ENCODE assay signal across 13 cellular contexts in genomic region chr5:137887831-137888230, GRCh38. TPM values are rescaled to one million over a fixed set of nuclear protein-coding genes. Genes with fewer than 3 reads are reported as not detected.
DNase-seq lines count a peak whose midpoint lies in the region; ATAC-seq lines count a peak whose summit lies in the region.
"Had no signal": no experiment of that assay in that cellular context is flagged by ENCODE, and none has a peak within 500 bp of the region (broad histone marks: within the 10 kb centered on the region; RNA-seq: fewer than 3 reads in every experiment).

No MANE protein-coding gene starts in this region.

- H3K36me3 Mint-ChIP-seq in activated naive CD8-positive, alpha-beta T cell, result peaks cover 5% of the 10 kb centered on the region
- peaks cover 4% of the 10 kb centered on the region for H3K36me3 Mint-ChIP-seq in activated naive CD8-positive, alpha-beta T cell treated with anti-CD3 and anti-CD28 coated beads for 36 hours

- no peak overlapping the region for H3K27ac Mint-ChIP-seq in activated naive CD8-positive, alpha-beta T cell
- no peak overlapping the region for H3K27ac Mint-ChIP-seq in activated naive CD8-positive, alpha-beta T cell treated with anti-CD3 and anti-CD28 coated beads for 36 hours

- H3K4me3 Mint-ChIP-seq in activated naive CD8-positive, alpha-beta T cell, result peak overlapping the region; percentile 35
- H3K4me3 Mint-ChIP-seq in activated naive CD8-positive, alpha-beta T cell treated with anti-CD3 and anti-CD28 coated beads for 36 hours, result no peak overlapping the region

- no peaks in the 10 kb centered on the region for H3K9me3 Mint-ChIP-seq in activated naive CD8-positive, alpha-beta T cell (ENCODE audit: low read depth)
- peaks cover 1% of the 10 kb centered on the region for H3K9me3 Mint-ChIP-seq in activated naive CD8-positive, alpha-beta T cell treated with anti-CD3 and anti-CD28 coated beads for 36 hours

- ATAC-seq in HG03025 (IDR thresholded peaks at IDR 0.05; ENCODE audit: low FRiP score, unreplicated experiment), result no peak
- ATAC-seq: HCT116 had no signal

- no peaks in the 10 kb centered on the region for H3K27me3 Mint-ChIP-seq in activated naive CD8-positive, alpha-beta T cell
- no peaks in the 10 kb centered on the region for H3K27me3 Mint-ChIP-seq in activated naive CD8-positive, alpha-beta T cell treated with anti-CD3 and anti-CD28 coated beads for 36 hours

- peaks cover 33% of the 10 kb centered on the region for H3K4me1 Mint-ChIP-seq in activated naive CD8-positive, alpha-beta T cell (ENCODE audit: low read depth)
- H3K4me1 Mint-ChIP-seq in activated naive CD8-positive, alpha-beta T cell treated with anti-CD3 and anti-CD28 coated beads for 36 hours, result peaks cover 17% of the 10 kb centered on the region

- no peak for DNase-seq in activated naive CD8-positive, alpha-beta T cell treated with anti-CD3 and anti-CD28 coated beads for 36 hours
- DNase-seq in OCI-M1 (lab: John Stamatoyannopoulos, UW), result peak; percentile 34
- peak; percentile 8 for DNase-seq in fibroblast of peridontal ligament (ENCODE audit: extremely low read depth)
- peak; percentile 78 for DNase-seq in superior temporal gyrus (ENCODE audit: extremely low spot score)
- no peak for DNase-seq in T1000 (lab: John Stamatoyannopoulos, UW)
- no peak for DNase-seq in HUDEP-2 (lab: John Stamatoyannopoulos, UW; ENCODE audit: unreplicated experiment in 76 of 76)
- DNase-seq: amniotic stem cell, GDM1 had no signal

RNA-seq across cellular contexts. Expression of gene PKD2L2, which starts 1.4 kb away (rescaled TPM):
- not detected for total RNA-seq in activated naive CD8-positive, alpha-beta T cell treated with anti-CD3 and anti-CD28 coated beads for 36 hours
- total RNA-seq: mucosa of gallbladder, SJSA1 had no signal

RNA-seq across cellular contexts. Expression of gene MYOT, which starts 20.2 kb away (rescaled TPM):
- total RNA-seq in activated naive CD8-positive, alpha-beta T cell treated with anti-CD3 and anti-CD28 coated beads for 36 hours, result not detected
- total RNA-seq: SJSA1 had no signal

Comparison
In these comparisons a context has a peak if more than half of its experiments do, and no peak if none do; other contexts are left out.
1. DNase-seq: peak in OCI-M1 (single experiment), fibroblast of peridontal ligament (single experiment) and superior temporal gyrus (single experiment); none in activated naive CD8-positive, alpha-beta T cell treated with anti-CD3 and anti-CD28 coated beads for 36 hours (single experiment), T1000 (single experiment) and HUDEP-2 (0 of 76).